Comparison of ENCODE assay signal across 8 cellular contexts in the genomic region with DNA sequence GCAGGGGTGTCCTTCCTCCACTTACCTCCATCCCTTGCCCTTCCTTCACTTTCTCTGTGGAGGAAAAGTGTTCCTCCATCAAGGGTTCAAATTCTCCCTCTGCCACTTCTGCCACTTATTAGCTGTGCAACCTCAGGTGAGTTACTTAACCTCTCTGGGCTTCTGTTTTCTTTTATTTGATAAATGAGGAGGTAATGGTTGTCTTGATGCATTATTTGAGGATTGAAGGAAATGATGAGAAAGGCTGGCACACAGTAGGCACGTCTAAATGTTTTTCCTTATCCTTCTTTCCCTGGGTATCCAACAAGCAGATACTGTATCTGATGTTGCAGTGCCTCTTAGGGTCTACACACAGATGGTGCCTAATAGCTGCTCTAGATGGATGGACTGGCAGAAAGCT. TPM values are rescaled to one million over a fixed set of nuclear protein-coding genes. Genes with fewer than 3 reads are reported as not detected.
"Had no signal": no experiment of that assay in that cellular context is flagged by ENCODE, and none has a peak within 500 bp of the region (broad histone marks: within the 10 kb centered on the region; RNA-seq: fewer than 3 reads in every experiment).

No MANE protein-coding gene starts in this region.

- DNase-seq: GM23248, GOT3, H7 had no signal

- ATAC-seq: HCT116 had no signal

- H3K4me3 ChIP-seq: GM23248, HAP-1 had no signal

- FAIRE-seq: HTR-8/SVneo had no signal

- H3K9ac ChIP-seq: GM23248 had no signal

- H2AFZ ChIP-seq: GM23248 had no signal

- H3K4me1 ChIP-seq: HAP-1 had no signal

- H3K9me3 ChIP-seq: HAP-1 had no signal

- H3K27ac ChIP-seq: GM23248 had no signal

- H3K36me3 ChIP-seq: HAP-1 had no signal

RNA-seq across cellular contexts. Expression of gene ALX4, which starts 14.3 kb away (rescaled TPM):
- total RNA-seq: GM23248, H7, HT-29 had no signal
- polyA plus RNA-seq: GM23248, IgD-negative memory B cell had no signal
